Comparison of ENCODE assay signal across 8 cellular contexts in genomic region chr5:180648658-180649296, GRCh38. TPM values are rescaled to one million over a fixed set of nuclear protein-coding genes. Genes with fewer than 3 reads are reported as not detected.
DNase-seq lines count a peak whose midpoint lies in the region; ATAC-seq, FAIRE-seq and TF ChIP-seq lines count a peak whose summit lies in the region.

No MANE protein-coding gene starts in this region.

- TF ChIP-seq POLR2A in K562 (conservative IDR thresholded peaks at IDR 0.05) (no peak), tibial nerve (IDR thresholded peaks at IDR 0.05) (no peak)

- TF ChIP-seq CTCF in K562 (IDR thresholded peaks at IDR 0.05 in 2 of 3, conservative IDR thresholded peaks at IDR 0.05 in 1 of 3; ENCODE audit: insufficient read depth in 2 of 3, low read depth in 1 of 3, low read length in 3 of 3) (peak; percentile 24 to 45 (median 34); a peak in 2 of 6 replicates), tibial nerve (IDR thresholded peaks at IDR 0.05) (no peak)

- in situ Hi-C loops in K562 (cut with MboI), result no loop called here

- H3K9me3 ChIP-seq in K562 (replicated peaks; ENCODE audit: control insufficient read depth, insufficient read depth, low read depth, low read length) (no peaks in the 10 kb centered on the region; the same call in 1 of the 2 replicates), tibial nerve (no peaks in the 10 kb centered on the region)

- WGBS in K562 (ENCODE audit: insufficient coverage, low coverage, missing lambda C conversion rate), result 26% methylated on average over 31 of the region's 80 CpGs
- 3 to 9% methylated on average over 18 to 75 of the region's 80 CpGs for WGBS in tibial nerve, 2 donors

- peaks cover 10% of the 10 kb centered on the region; the same call in 1 of the 2 replicates for H4K20me1 ChIP-seq in K562 (replicated peaks; ENCODE audit: control insufficient read depth, insufficient read depth, low read length)

- H3K9me3 Mint-ChIP-seq in activated naive CD4-positive, alpha-beta T cell treated with anti-CD3 and anti-CD28 coated beads for 36 hours, result no peaks in the 10 kb centered on the region

- H3K4me1 Mint-ChIP-seq in activated naive CD4-positive, alpha-beta T cell treated with anti-CD3 and anti-CD28 coated beads for 36 hours (ENCODE audit: low read depth), result peaks cover 9% of the 10 kb centered on the region

- H3K4me3 ChIP-seq in K562 (peak overlapping the region; percentile 22), tibial nerve (peak overlapping the region in 3 of 4 donors; percentile 1 to 51 (median 23))

- ATAC-seq in K562 (peak; percentile 78), HG02970 (IDR thresholded peaks at IDR 0.05; ENCODE audit: low FRiP score, unreplicated experiment) (no peak), GM21423 (IDR thresholded peaks at IDR 0.05; ENCODE audit: unreplicated experiment) (no peak)

- H3K36me3 ChIP-seq in K562 (ENCODE audit: control insufficient read depth, insufficient read depth, low read length) (no peaks in the 10 kb centered on the region), tibial nerve (no peaks in the 10 kb centered on the region)

- H3K4me1 ChIP-seq in K562 (replicated peaks in 1 of 2; ENCODE audit: control insufficient read depth in 2 of 2, insufficient read depth in 2 of 2, low read length in 2 of 2) (peaks cover 7 to 30% of the 10 kb centered on the region in 2 experiments; a peak in 4 of 5 replicates), tibial nerve (peaks cover 0 to 20% (median 0%) of the 10 kb centered on the region in 4 donors)

- intact Hi-C loops in activated naive CD4-positive, alpha-beta T cell treated with anti-CD3 and anti-CD28 coated beads for 36 hours (cut with micrococcal nuclease), result loop anchor here (2.0 kb wide), 1 partner anchor 70 kb away; no protein-coding TSS in a partner anchor
- intact Hi-C loops in K562 (cut with micrococcal nuclease), result no loop called here

- H3K9me1 ChIP-seq in K562 (ENCODE audit: control insufficient read depth, insufficient read depth, low read length), result no peaks in the 10 kb centered on the region

- H3K27ac ChIP-seq in K562 (ENCODE audit: extremely low read depth, low read depth, low read length), result no peak overlapping the region
- H3K27ac ChIP-seq in tibial nerve, result no peak overlapping the region

- no peak overlapping the region for H3K27ac Mint-ChIP-seq in activated naive CD4-positive, alpha-beta T cell treated with anti-CD3 and anti-CD28 coated beads for 36 hours

- TF ChIP-seq RAD21 in K562 (CRISPR knock-in tag; conservative IDR thresholded peaks at IDR 0.05 in 1 of 2, IDR thresholded peaks at IDR 0.05 in 1 of 2), result 0 out of 4 replicates have a peak, but pooled peaks of 1 of the 2 experiments have one; percentile 13

- H3K27me3 Mint-ChIP-seq in activated naive CD4-positive, alpha-beta T cell treated with anti-CD3 and anti-CD28 coated beads for 36 hours (ENCODE audit: low read depth), result peaks cover 33% of the 10 kb centered on the region

- no peaks in the 10 kb centered on the region for H3K79me2 ChIP-seq in K562 (ENCODE audit: control insufficient read depth, insufficient read depth, low read length)

- POLR2A ChIA-PET in K562 (lab: Yijun Ruan, JAX), result no interaction called here

- no TSS peak for BruUV-seq in K562 (replicated peaks; lab: Mats Ljungman, UMichigan)

- no peak overlapping the region for H2AFZ ChIP-seq in K562 (ENCODE audit: low read depth, low read length)

- no peak overlapping the region; the same call in 1 of the 2 replicates for H3K4me2 ChIP-seq in K562 (ENCODE audit: insufficient read depth, low read length)

- peak overlapping the region; percentile 71 for H3K4me3 Mint-ChIP-seq in activated naive CD4-positive, alpha-beta T cell treated with anti-CD3 and anti-CD28 coated beads for 36 hours

- CTCF ChIA-PET in activated naive CD4-positive, alpha-beta T cell treated with anti-CD3 and anti-CD28 coated beads for 36 hours (lab: Charles Lee), result interaction anchor here (0.8 to 1.1 kb wide), 3 partner anchors 11 to 42 kb away, joined by 3 to 4 read pairs (median 4); no protein-coding TSS in a partner anchor
- CTCF ChIA-PET in K562 (lab: Yijun Ruan, JAX; ENCODE audit: low intra/inter-chr PET ratio), result no interaction called here

- no peak for FAIRE-seq in K562 (lab: Jason Lieb, UNC)

- peak overlapping the region in 1 of 2 experiments; percentile 17; a peak in 1 of 4 replicates for H3K9ac ChIP-seq in K562 (ENCODE audit: insufficient read depth in 1 of 2, low read depth in 2 of 2, low read length in 2 of 2)

- DNase-seq in activated naive CD4-positive, alpha-beta T cell treated with anti-CD3 and anti-CD28 coated beads for 36 hours, result no peak
- DNase-seq in activated naive CD4-positive, alpha-beta T cell treated with Interleukin-2 at 50 U/mL for 16 hours, result no peak
- DNase-seq in K562 (ENCODE audit: extremely low read depth in 1 of 4, low spot score in 3 of 4) (peak; percentile 32 to 82 (median 72)), lung microvascular endothelial cell (ENCODE audit: low read depth in 2 of 2) (peak; percentile 39 to 69), tibial nerve (ENCODE audit: low spot score in 2 of 2) (no peak), COR-L47 (lab: John Stamatoyannopoulos, UW) (no peak)

- TF ChIP-seq EP300 in K562 (IDR thresholded peaks at IDR 0.05; ENCODE audit: low read length), result no peak
- TF ChIP-seq EP300 in tibial nerve (IDR thresholded peaks at IDR 0.05), result no peak

- H3K27me3 ChIP-seq in K562 (ENCODE audit: control insufficient read depth in 2 of 2, insufficient read depth in 2 of 2, low read length in 2 of 2) (peaks cover 48 to 88% of the 10 kb centered on the region in 2 experiments), tibial nerve (peaks cover 0 to 67% of the 10 kb centered on the region in 2 donors)

- no peaks in the 10 kb centered on the region for H3K36me3 Mint-ChIP-seq in activated naive CD4-positive, alpha-beta T cell treated with anti-CD3 and anti-CD28 coated beads for 36 hours (ENCODE audit: low read depth)

TF ChIP-seq in K562, 482 proteins besides CTCF, POLR2A, EP300 and RAD21 (continues in another document):
- no peak for TF ChIP-seq KAT7 (CRISPR knock-in tag; IDR thresholded peaks at IDR 0.05; ENCODE audit: borderline replicate concordance)
- no peak for TF ChIP-seq ELF1 (tag; IDR thresholded peaks at IDR 0.05)
- TF ChIP-seq PCBP1 (IDR thresholded peaks at IDR 0.05; ENCODE audit: low read depth, low read length, poor library complexity, severe bottlenecking), result no peak
- no peak for TF ChIP-seq JUND (IDR thresholded peaks at IDR 0.05; ENCODE audit: borderline replicate concordance, low read depth, low read length)
- no peak for TF ChIP-seq JUND (tag; IDR thresholded peaks at IDR 0.05; ENCODE audit: borderline replicate concordance, low read depth, low read length)
- TF ChIP-seq KLF6 (CRISPR knock-in tag; IDR thresholded peaks at IDR 0.05; ENCODE audit: borderline replicate concordance), result no peak

RNA-seq across cellular contexts. Expression of gene FLT4, which starts 0.6 kb away (rescaled TPM):
- total RNA-seq in activated naive CD4-positive, alpha-beta T cell treated with anti-CD3 and anti-CD28 coated beads for 36 hours, result 1 to 10 TPM; 1.5 to 2.7 TPM
- 2.0 and 6.0 TPM in 2 replicates for total RNA-seq in K562 (2011; cell fraction: chromatin; rRNA removed; ENCODE audit: low replicate concordance)
- total RNA-seq in K562 (2011; cell fraction: nucleolus; rRNA removed), result 1.7 and 3.3 TPM in 2 replicates
- 1.1 and 2.1 TPM in 2 replicates for total RNA-seq in K562 (2011; cell fraction: nucleoplasm; rRNA removed)
- 0.14 and 0.24 TPM in 2 replicates for total RNA-seq in K562 (2014; rRNA removed)
- total RNA-seq in K562 (2014; rRNA removed; fragmentation: Illumina TruSeq; extraction: Trizol), result not detected in 2 replicates
- 0.07 TPM in 1 of 2 replicates, not detected in the other for total RNA-seq in K562 (2015; rRNA removed; fragmentation: Illumina TruSeq; extraction: Trizol)
- 0.24 and 0.47 TPM in 2 replicates for total RNA-seq in K562 (2021)
- polyA plus RNA-seq in K562 (2011; rRNA removed), result 0.26 and 0.42 TPM in 2 replicates
- 0.27 and 0.48 TPM in 2 replicates for polyA plus RNA-seq in K562 (2011; cell fraction: cytosol; rRNA removed)
- 1.2 and 1.6 TPM in 2 replicates for polyA plus RNA-seq in K562 (2011; cell fraction: nucleus; rRNA removed)
- polyA plus RNA-seq in K562 (2012), result 0.10 and 0.40 TPM in 2 replicates
- polyA plus RNA-seq in K562 (2014; fragmentation: Illumina TruSeq; extraction: Trizol), result 0.18 and 0.21 TPM in 2 replicates
- polyA plus RNA-seq in K562 (2014; fragmentation: Nextera tagmentation; extraction: Ambion mirVana), result under 1 TPM in 1 of 2 experiments, not detected in 1; 0.01 TPM
- 0.05 and 0.12 TPM in 2 replicates for polyA plus RNA-seq in K562 (2014; rRNA removed)
- 0.18 and 0.21 TPM in 2 replicates for polyA minus RNA-seq in K562 (2011; rRNA and poly(A)+ RNA removed)
- polyA minus RNA-seq in K562 (2011; cell fraction: cytosol; rRNA and poly(A)+ RNA removed), result 0.48 TPM in 1 of 2 replicates, not detected in the other
- polyA minus RNA-seq in K562 (2011; cell fraction: nucleus; rRNA and poly(A)+ RNA removed), result 0.56 and 1.2 TPM in 2 replicates
- total RNA-seq in lung microvascular endothelial cell, result 156 and 289 TPM in 2 replicates
- total RNA-seq in tibial nerve, result 10 to 100 TPM in 2 of 4 donors, 1 to 10 TPM in 2; 4.6 to 34.2 (median 14.9) TPM

RNA-seq across cellular contexts. Expression of gene SCGB3A1, which starts 57.5 kb away (rescaled TPM):
- not detected for total RNA-seq in activated naive CD4-positive, alpha-beta T cell treated with anti-CD3 and anti-CD28 coated beads for 36 hours
- total RNA-seq in K562 (2011; cell fraction: chromatin; rRNA removed; ENCODE audit: low replicate concordance), result not detected in 2 replicates
- not detected in 2 replicates for total RNA-seq in K562 (2011; cell fraction: nucleolus; rRNA removed)
- total RNA-seq in K562 (2011; cell fraction: nucleoplasm; rRNA removed), result not detected in 2 replicates
- not detected in 2 replicates for total RNA-seq in K562 (2014; rRNA removed)
- not detected in 2 replicates for total RNA-seq in K562 (2014; rRNA removed; fragmentation: Illumina TruSeq; extraction: Trizol)
- total RNA-seq in K562 (2015; rRNA removed; fragmentation: Illumina TruSeq; extraction: Trizol), result not detected in 2 replicates
- total RNA-seq in K562 (2021), result 0.33 TPM in 1 of 2 replicates, not detected in the other
- polyA plus RNA-seq in K562 (2011; rRNA removed), result not detected in 2 replicates
- polyA plus RNA-seq in K562 (2011; cell fraction: cytosol; rRNA removed), result not detected in 2 replicates
- polyA plus RNA-seq in K562 (2011; cell fraction: nucleus; rRNA removed), result not detected in 2 replicates
- not detected in 2 replicates for polyA plus RNA-seq in K562 (2012)
- polyA plus RNA-seq in K562 (2014; fragmentation: Illumina TruSeq; extraction: Trizol), result not detected in 2 replicates
- polyA plus RNA-seq in K562 (2014; fragmentation: Nextera tagmentation; extraction: Ambion mirVana), result not detected
- polyA plus RNA-seq in K562 (2014; rRNA removed), result not detected in 2 replicates
- polyA minus RNA-seq in K562 (2011; rRNA and poly(A)+ RNA removed), result not detected in 2 replicates
- not detected in 2 replicates for polyA minus RNA-seq in K562 (2011; cell fraction: cytosol; rRNA and poly(A)+ RNA removed)
- polyA minus RNA-seq in K562 (2011; cell fraction: nucleus; rRNA and poly(A)+ RNA removed), result not detected in 2 replicates
- 0.44 and 0.60 TPM in 2 replicates for total RNA-seq in lung microvascular endothelial cell
- total RNA-seq in tibial nerve, result not detected

Comparison
In these comparisons a context has a peak if more than half of its experiments do, and no peak if none do; other contexts are left out.
1. DNase-seq: peak in K562 (4 of 4) and lung microvascular endothelial cell (2 of 2); none in activated naive CD4-positive, alpha-beta T cell treated with anti-CD3 and anti-CD28 coated beads for 36 hours (single experiment), activated naive CD4-positive, alpha-beta T cell treated with Interleukin-2 at 50 U/mL for 16 hours (single experiment), tibial nerve (0 of 2) and COR-L47 (single experiment).
2. CTCF ChIP-seq: peak in K562 (3 of 3); none in tibial nerve (0 of 5).